Comparison of ENCODE assay signal across 17 cellular contexts in the genomic region with DNA sequence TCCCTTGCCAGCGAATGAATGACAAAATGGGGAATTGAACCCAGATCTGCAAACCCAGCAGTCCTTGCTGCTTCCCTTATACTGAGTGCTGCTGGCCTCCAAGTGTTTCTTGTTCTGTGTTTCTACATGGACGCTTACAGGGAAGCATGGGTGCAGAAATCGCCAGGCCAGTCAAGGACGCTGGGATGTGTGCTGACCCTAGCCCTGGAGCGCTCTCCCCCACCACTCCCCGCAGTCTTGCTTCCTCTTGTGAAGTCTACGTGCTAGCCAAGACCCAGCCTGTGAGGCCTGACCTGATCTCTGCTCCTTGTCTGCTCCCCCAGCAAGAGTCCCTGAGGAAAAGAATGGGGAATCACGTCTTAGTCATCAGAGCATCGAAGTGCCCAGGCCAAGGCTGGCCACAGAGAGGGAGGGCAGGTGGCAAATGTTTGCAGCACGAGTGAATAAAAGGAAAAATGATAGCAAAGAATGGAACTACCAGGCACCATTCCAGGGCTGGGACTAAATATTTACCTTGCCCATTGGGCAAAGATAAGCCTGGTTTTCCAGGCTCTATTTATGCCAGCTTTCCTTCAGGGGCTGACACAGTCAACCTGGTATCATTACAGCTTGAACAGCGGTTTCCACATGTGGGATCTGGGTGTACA. TPM values are rescaled to one million over a fixed set of nuclear protein-coding genes. Genes with fewer than 3 reads are reported as not detected.
A peak's percentile ranks its signal among the peaks of the same experiment; 100 is the strongest.
DNase-seq lines count a peak whose midpoint lies in the region; ATAC-seq, FAIRE-seq and TF ChIP-seq lines count a peak whose summit lies in the region.
"Had no signal": no experiment of that assay in that cellular context is flagged by ENCODE, and none has a peak within 500 bp of the region (broad histone marks: within the 10 kb centered on the region; RNA-seq: fewer than 3 reads in every experiment).

No MANE protein-coding gene starts in this region.

- intact Hi-C loops in natural killer cell (cut with micrococcal nuclease) = no loop called here
- intact Hi-C loops in PC-3 (cut with micrococcal nuclease) = no loop called here
- intact Hi-C loops in left colon (cut with DNase I, micrococcal nuclease) = no loop called here

- H3K36me3 ChIP-seq in PC-3 (ENCODE audit: low read depth, low read length) = no peaks in the 10 kb centered on the region
- H3K36me3 ChIP-seq: heart left ventricle, SJCRH30 had no signal

- DNase-seq in natural killer cell treated with Interleukin-12 subunit alpha and Interleukin-12 subunit beta and Interleukin-15 and Interleukin-18, amount 100 ng/mL, for 72 hours (ENCODE audit: low spot score) = no peak
- no peak for DNase-seq in natural killer cell
- DNase-seq in PC-3 = peak; percentile 57
- no peak for DNase-seq in left colon
- no peak for DNase-seq in urothelium cell line (ENCODE audit: low spot score)
- DNase-seq in activated naive CD4-positive, alpha-beta T cell (lab: John Stamatoyannopoulos, UW) = no peak
- DNase-seq in germinal center (ENCODE audit: low spot score) = no peak
- DNase-seq: activated CD4-positive, alpha-beta T cell treated with anti-CD3 and anti-CD28 coated beads, Interleukin-2, amount 50 U/mL, for 4 hours; heart left ventricle; kidney glomerular epithelial cell; NK-92 treated with Interleukin-12 subunit alpha and Interleukin-12 subunit beta, amount 100 ng/mL, for 24 hours; SJCRH30 had no signal

- H2AFZ ChIP-seq in PC-3 (ENCODE audit: low read length) = no peak overlapping the region

- POLR2A ChIA-PET in PC-3 (lab: Charles Lee; ENCODE audit: unreplicated experiment) = no interaction called here

- H3K27me3 Mint-ChIP-seq in natural killer cell treated with Interleukin-12 subunit alpha and Interleukin-12 subunit beta and Interleukin-15 and Interleukin-18, amount 100 ng/mL, for 72 hours = peaks cover 0 to 8% of the 10 kb centered on the region in 2 donors
- peaks cover 9 to 17% of the 10 kb centered on the region in 2 donors for H3K27me3 Mint-ChIP-seq in natural killer cell (ENCODE audit: low read depth in 2 of 2)

- H3K27ac Mint-ChIP-seq in natural killer cell treated with Interleukin-12 subunit alpha and Interleukin-12 subunit beta and Interleukin-15 and Interleukin-18, amount 100 ng/mL, for 72 hours = peak overlapping the region; percentile 13 to 68
- no peak overlapping the region for H3K27ac Mint-ChIP-seq in natural killer cell
- H3K27ac Mint-ChIP-seq: nephron; stimulated activated memory B cell treated with anti-CD40 and anti-IgM and Interleukin-4, amounts not matched to agents 10 μg/mL and 1 μg/mL and 100 μg/mL, for 72 hours; type B pancreatic cell had no signal

- TF ChIP-seq CTCF in natural killer cell (IDR thresholded peaks at IDR 0.05) (no peak), PC-3 (conservative IDR thresholded peaks at IDR 0.05; ENCODE audit: low read depth, low read length) (no peak)

- no peaks in the 10 kb centered on the region for H3K9me3 Mint-ChIP-seq in natural killer cell treated with Interleukin-12 subunit alpha and Interleukin-12 subunit beta and Interleukin-15 and Interleukin-18, amount 100 ng/mL, for 72 hours
- no peaks in the 10 kb centered on the region for H3K9me3 Mint-ChIP-seq in natural killer cell
- H3K9me3 Mint-ChIP-seq: nephron; stimulated activated memory B cell treated with anti-CD40 and anti-IgM and Interleukin-4, amounts not matched to agents 10 μg/mL and 1 μg/mL and 100 μg/mL, for 72 hours; type B pancreatic cell had no signal

- H3K4me1 ChIP-seq in PC-3 (ENCODE audit: insufficient read depth, low read length) = peaks cover 12% of the 10 kb centered on the region; the same call in 1 of the 2 replicates
- H3K4me1 ChIP-seq: SJCRH30 had no signal

- H3K9me2 ChIP-seq in PC-3 (replicated peaks; ENCODE audit: low read length) = no peaks in the 10 kb centered on the region

- H3K36me3 Mint-ChIP-seq in natural killer cell treated with Interleukin-12 subunit alpha and Interleukin-12 subunit beta and Interleukin-15 and Interleukin-18, amount 100 ng/mL, for 72 hours = no peaks in the 10 kb centered on the region
- no peaks in the 10 kb centered on the region for H3K36me3 Mint-ChIP-seq in natural killer cell
- H3K36me3 Mint-ChIP-seq: stimulated activated memory B cell treated with anti-CD40 and anti-IgM and Interleukin-4, amounts not matched to agents 10 μg/mL and 1 μg/mL and 100 μg/mL, for 72 hours; type B pancreatic cell had no signal

- H3K9ac ChIP-seq in PC-3 (ENCODE audit: low read length) = no peak overlapping the region

- no peaks in the 10 kb centered on the region for H3K79me2 ChIP-seq in PC-3 (ENCODE audit: low read length)

- H3K27ac ChIP-seq in PC-3 (ENCODE audit: low read length) = no peak overlapping the region
- H3K27ac ChIP-seq: SJCRH30 had no signal

- no peak overlapping the region for H3K4me3 ChIP-seq in PC-3 (ENCODE audit: low read length)
- H3K4me3 ChIP-seq: heart left ventricle, SJCRH30 had no signal

- H3K27me3 ChIP-seq in PC-3 (ENCODE audit: low read length) = no peaks in the 10 kb centered on the region
- H3K27me3 ChIP-seq: heart left ventricle, SJCRH30 had no signal

- H3K4me2 ChIP-seq in PC-3 (ENCODE audit: low read length) = no peak overlapping the region

- CTCF ChIA-PET in PC-3 (lab: Charles Lee) = no interaction called here

- peaks cover 23 to 24% of the 10 kb centered on the region in 2 donors for H3K4me1 Mint-ChIP-seq in natural killer cell treated with Interleukin-12 subunit alpha and Interleukin-12 subunit beta and Interleukin-15 and Interleukin-18, amount 100 ng/mL, for 72 hours (ENCODE audit: low read depth in 2 of 2)
- H3K4me1 Mint-ChIP-seq in natural killer cell = peaks cover 9 to 17% of the 10 kb centered on the region in 2 donors

- no peaks in the 10 kb centered on the region for H3K9me3 ChIP-seq in PC-3 (ENCODE audit: low read length)
- H3K9me3 ChIP-seq: heart left ventricle, SJCRH30 had no signal

- H3F3A ChIP-seq in PC-3 (ENCODE audit: low read length, unreplicated experiment) = no peaks in the 10 kb centered on the region

- H3K4me3 Mint-ChIP-seq in natural killer cell treated with Interleukin-12 subunit alpha and Interleukin-12 subunit beta and Interleukin-15 and Interleukin-18, amount 100 ng/mL, for 72 hours = no peak overlapping the region
- H3K4me3 Mint-ChIP-seq in natural killer cell = no peak overlapping the region
- H3K4me3 Mint-ChIP-seq: nephron; stimulated activated memory B cell treated with anti-CD40 and anti-IgM and Interleukin-4, amounts not matched to agents 10 μg/mL and 1 μg/mL and 100 μg/mL, for 72 hours; type B pancreatic cell had no signal

- ATAC-seq in natural killer cell treated with Interleukin-12 subunit alpha and Interleukin-12 subunit beta and Interleukin-15 and Interleukin-18, amount 100 ng/mL, for 72 hours = no peak
- ATAC-seq in natural killer cell (no peak), PC-3 (peak; percentile 39), left colon (peak; percentile 0), GM19452 (IDR thresholded peaks at IDR 0.05; ENCODE audit: unreplicated experiment) (no peak)
- ATAC-seq: stimulated activated memory B cell treated with anti-CD40 and anti-IgM and Interleukin-4, amounts not matched to agents 10 μg/mL and 1 μg/mL and 100 μg/mL, for 72 hours had no signal

- peak; percentile 93 for FAIRE-seq in urothelium cell line (lab: Jason Lieb, UNC)

- no peaks in the 10 kb centered on the region for H4K20me1 ChIP-seq in PC-3 (ENCODE audit: low read length)

- BruUV-seq in PC-3 (replicated peaks; lab: Mats Ljungman, UMichigan) = no TSS peak

RNA-seq across cellular contexts. Expression of gene CA4, which starts 17.4 kb away (rescaled TPM):
- total RNA-seq in natural killer cell treated with Interleukin-12 subunit alpha and Interleukin-12 subunit beta and Interleukin-15 and Interleukin-18, amount 100 ng/mL, for 72 hours = not detected
- 1 to 10 TPM in 1 of 3 donors, not detected in 2; 1.3 TPM for total RNA-seq in natural killer cell
- total RNA-seq in PC-3 (2014; rRNA removed) = not detected in 2 replicates
- 100 to 1,000 TPM; 394 to 509 TPM for total RNA-seq in left colon
- total RNA-seq: chondrocyte, SJCRH30 had no signal

Comparison
In these comparisons a context has a peak if more than half of its experiments do, and no peak if none do; other contexts are left out.
1. H3K27ac Mint-ChIP-seq: peak in natural killer cell treated with Interleukin-12 subunit alpha and Interleukin-12 subunit beta and Interleukin-15 and Interleukin-18, amount 100 ng/mL, for 72 hours (2 of 2); none in natural killer cell (0 of 2).
2. ATAC-seq: peak in PC-3 (single experiment) and left colon (single experiment); none in natural killer cell treated with Interleukin-12 subunit alpha and Interleukin-12 subunit beta and Interleukin-15 and Interleukin-18, amount 100 ng/mL, for 72 hours (0 of 2), natural killer cell (0 of 3) and GM19452 (single experiment).
3. RNA of gene CA4, which starts 17.4 kb away (total RNA-seq): 394 to 509 TPM in left colon; not detected in natural killer cell treated with Interleukin-12 subunit alpha and Interleukin-12 subunit beta and Interleukin-15 and Interleukin-18, amount 100 ng/mL, for 72 hours, 1.3 TPM in natural killer cell and not detected in PC-3; every median in the first group is over 100 times any median in the second.